Comparison of ENCODE assay signal across 13 cellular contexts in the genomic region with DNA sequence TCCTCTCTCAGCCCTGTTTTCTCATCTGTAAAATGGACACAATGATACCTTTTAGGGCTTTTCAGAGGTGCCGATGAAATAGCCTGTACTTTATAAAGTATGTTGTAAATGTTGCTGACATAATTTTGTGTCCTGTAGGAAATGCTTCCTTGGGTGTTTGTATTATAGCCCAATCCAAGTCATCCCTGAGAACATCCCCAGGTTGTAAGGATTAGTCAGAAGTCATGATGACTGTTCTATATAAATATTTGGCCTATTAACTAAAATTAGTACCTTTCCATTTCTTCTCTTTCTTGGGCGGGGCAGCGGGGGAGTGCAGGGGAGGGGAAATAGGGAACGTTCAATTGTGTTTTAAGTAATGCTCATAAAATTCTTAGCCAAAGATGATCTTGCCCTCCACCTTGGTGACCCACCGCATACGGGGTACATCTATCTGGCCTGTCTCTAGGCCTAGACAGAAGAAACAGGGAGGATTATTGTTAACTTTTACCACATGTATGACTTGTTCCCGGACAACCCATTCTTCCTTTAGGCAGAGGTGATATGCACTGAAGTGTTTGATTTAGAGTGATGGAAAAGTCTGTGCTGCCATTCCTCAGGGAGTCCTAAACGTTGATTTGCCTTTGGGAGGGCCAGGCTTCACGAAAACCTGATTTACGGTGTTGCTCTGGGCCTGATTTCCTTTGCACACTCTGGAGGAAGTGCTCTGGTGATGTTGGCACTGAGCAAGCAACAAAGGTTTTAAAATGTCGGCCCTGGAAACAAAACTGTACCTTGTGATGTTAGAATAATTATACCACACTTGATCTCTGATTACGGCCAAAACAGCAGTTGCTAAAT.
DNase-seq lines count a peak whose midpoint lies in the region; ATAC-seq, FAIRE-seq and TF ChIP-seq lines count a peak whose summit lies in the region.
"Had no signal": no experiment of that assay in that cellular context is flagged by ENCODE, and none has a peak within 500 bp of the region (broad histone marks: within the 10 kb centered on the region; RNA-seq: fewer than 3 reads in every experiment).

No MANE protein-coding gene starts in this region.

- no peak for FAIRE-seq in frontal cortex (lab: Jason Lieb, UNC)

- ATAC-seq in HG03139 (IDR thresholded peaks at IDR 0.05; ENCODE audit: unreplicated experiment) (no peak), GM18502 (IDR thresholded peaks at IDR 0.05; ENCODE audit: poor library complexity, unreplicated experiment) (no peak)

- H3K27ac ChIP-seq in breast epithelium (peak overlapping the region; percentile 46 to 83), suprapubic skin (peak overlapping the region; percentile 51)

- peak; percentile 42 for DNase-seq in M059J (ENCODE audit: low read depth)
- no peak for DNase-seq in breast epithelium (ENCODE audit: low spot score in 2 of 2)
- peak; percentile 57 for DNase-seq in left kidney (ENCODE audit: low read depth, low spot score)
- peak in 1 of 2 donors; percentile 34 for DNase-seq in suprapubic skin (ENCODE audit: low spot score in 2 of 2)
- no peak for DNase-seq in activated CD4-positive, CD25-positive, alpha-beta regulatory T cell treated with anti-CD3 and anti-CD28 coated beads, Interleukin-2, amount 50 U/mL, for 72 hours
- no peak for DNase-seq in frontal cortex (ENCODE audit: low spot score in 2 of 2)
- DNase-seq: amniotic stem cell; CD4-positive, alpha-beta memory T cell; NCI-H510A; RPMI8226 had no signal

- H3K4me1 ChIP-seq in breast epithelium, result no peaks in the 10 kb centered on the region
- peaks cover 14% of the 10 kb centered on the region for H3K4me1 ChIP-seq in suprapubic skin

- TF ChIP-seq EP300 in suprapubic skin (IDR thresholded peaks at IDR 0.05), result no peak

- TF ChIP-seq CTCF in breast epithelium (IDR thresholded peaks at IDR 0.05), result no peak
- TF ChIP-seq CTCF in suprapubic skin (IDR thresholded peaks at IDR 0.05), result no peak

- no peaks in the 10 kb centered on the region for H3K27me3 ChIP-seq in breast epithelium
- H3K27me3 ChIP-seq in suprapubic skin, result no peaks in the 10 kb centered on the region

- WGBS in suprapubic skin, result 47% methylated on average over 12 of the region's 12 CpGs

- TF ChIP-seq POLR2A in breast epithelium (IDR thresholded peaks at IDR 0.05), result no peak
- no peak for TF ChIP-seq POLR2A in suprapubic skin (IDR thresholded peaks at IDR 0.05)

- H3K4me3 ChIP-seq in breast epithelium (no peak overlapping the region), suprapubic skin (no peak overlapping the region)
- H3K4me3 ChIP-seq: skin epidermis had no signal

- intact Hi-C loops in breast epithelium (cut with DNase I; ENCODE audit: low total_unique reads), result no loop called here

- H3K9me3 ChIP-seq in breast epithelium, result no peaks in the 10 kb centered on the region
- no peaks in the 10 kb centered on the region for H3K9me3 ChIP-seq in suprapubic skin

- H3K36me3 ChIP-seq in breast epithelium, result no peaks in the 10 kb centered on the region
- H3K36me3 ChIP-seq in suprapubic skin, result no peaks in the 10 kb centered on the region

Comparison
In these comparisons a context has a peak if more than half of its experiments do, and no peak if none do; other contexts are left out.
1. DNase-seq: peak in M059J (single experiment) and left kidney (single experiment); none in breast epithelium (0 of 2), activated CD4-positive, CD25-positive, alpha-beta regulatory T cell treated with anti-CD3 and anti-CD28 coated beads, Interleukin-2, amount 50 U/mL, for 72 hours (single experiment) and frontal cortex (0 of 2).